ENCODE assay signal across 23 cellular contexts in the genomic region with DNA sequence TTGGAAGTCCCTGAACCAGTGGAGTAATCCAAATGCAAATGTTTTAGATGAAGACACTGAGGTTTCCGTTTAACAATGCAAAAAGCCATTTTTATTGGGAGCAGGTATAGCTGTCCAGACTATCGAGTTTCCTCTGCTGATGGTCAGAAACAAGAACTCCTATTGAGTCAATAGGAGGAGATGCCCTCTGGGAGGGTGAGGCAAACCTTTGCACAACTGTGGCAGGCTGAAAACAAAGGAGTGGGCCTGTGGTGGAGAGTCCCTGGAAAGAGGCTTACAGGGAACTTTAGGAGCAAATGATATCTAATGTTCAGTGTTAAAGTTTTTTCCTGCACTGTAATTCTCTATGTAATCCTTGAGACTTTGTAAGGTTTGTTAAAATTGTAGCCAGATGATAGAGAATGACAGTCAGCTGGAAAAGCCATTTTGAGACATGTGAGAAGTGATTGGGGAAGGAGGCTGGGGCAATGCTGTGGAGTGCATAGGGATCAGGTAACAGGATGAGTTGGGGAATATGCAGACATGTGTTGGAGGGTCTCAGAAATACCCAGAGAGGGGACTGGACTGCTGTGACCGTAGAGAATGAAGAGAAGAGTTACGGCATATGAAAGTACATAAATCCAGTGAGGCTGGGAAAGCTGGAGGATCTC. TPM values are rescaled to one million over a fixed set of nuclear protein-coding genes. Genes with fewer than 3 reads are reported as not detected.
DNase-seq lines count a peak whose midpoint lies in the region; ATAC-seq, FAIRE-seq and TF ChIP-seq lines count a peak whose summit lies in the region.
"Had no signal": no experiment of that assay in that cellular context is flagged by ENCODE, and none has a peak within 500 bp of the region (broad histone marks: within the 10 kb centered on the region; RNA-seq: fewer than 3 reads in every experiment).

No MANE protein-coding gene starts in this region.

- no peak for TF ChIP-seq CTCF in HepG2 (CRISPR knock-in tag; IDR thresholded peaks at IDR 0.05)
- no peak for TF ChIP-seq CTCF in right lobe of liver (IDR thresholded peaks at IDR 0.05)
- no peak for TF ChIP-seq CTCF in nephron progenitor cell (IDR thresholded peaks at IDR 0.05)
- TF ChIP-seq CTCF in CD8-positive, alpha-beta T cell (IDR thresholded peaks at IDR 0.05): no peak

- H3K4me3 Mint-ChIP-seq in T-helper 17 cell (no peak overlapping the region), nephron progenitor cell (no peak overlapping the region)
- no peak overlapping the region for H3K4me3 Mint-ChIP-seq in CD8-positive, alpha-beta T cell
- no peak overlapping the region for H3K4me3 Mint-ChIP-seq in activated CD4-positive, alpha-beta T cell treated with anti-CD3 and anti-CD28 coated beads, Interleukin-2, amount 10 ng/mL, durations not matched to agents 7 days and 5 days
- no peak overlapping the region for H3K4me3 Mint-ChIP-seq in activated naive CD4-positive, alpha-beta T cell treated with anti-CD3 and anti-CD28 coated beads for 36 hours
- H3K4me3 Mint-ChIP-seq: CD8-positive, alpha-beta memory T cell; HFFc6 had no signal

- CTCF ChIA-PET in HepG2 (lab: Yijun Ruan, JAX; ENCODE audit: low intra/inter-chr PET ratio, low total read pairs): no interaction called here
- CTCF ChIA-PET in CD8-positive, alpha-beta T cell (lab: Charles Lee): interaction anchor here (1.0 to 1.3 kb wide), 2 partner anchors 13 to 18 kb away, joined by 3 to 4 read pairs; no protein-coding TSS in a partner anchor
- CTCF ChIA-PET in activated CD4-positive, alpha-beta T cell treated with anti-CD3 and anti-CD28 coated beads, Interleukin-2, amount 10 ng/mL, durations not matched to agents 7 days and 5 days (lab: Charles Lee): interaction anchor here (1.4 kb wide), 1 partner anchor 13 kb away, joined by 3 read pairs; no protein-coding TSS in a partner anchor
- CTCF ChIA-PET in activated naive CD4-positive, alpha-beta T cell treated with anti-CD3 and anti-CD28 coated beads for 36 hours (lab: Charles Lee): no interaction called here

- intact Hi-C loops in HepG2 (cut with micrococcal nuclease; ENCODE audit: unreplicated experiment): no loop called here
- intact Hi-C loops in right lobe of liver (cut with DNase I): no loop called here
- intact Hi-C loops in CD8-positive, alpha-beta T cell (cut with DNase I, micrococcal nuclease): no loop called here
- intact Hi-C loops in activated naive CD4-positive, alpha-beta T cell treated with anti-CD3 and anti-CD28 coated beads for 36 hours (cut with micrococcal nuclease): no loop called here

- peak; percentile 84 for ATAC-seq in HepG2
- no peak for ATAC-seq in right lobe of liver
- no peak for ATAC-seq in T-helper 17 cell
- no peak for ATAC-seq in CD8-positive, alpha-beta T cell
- ATAC-seq in HG03175 (IDR thresholded peaks at IDR 0.05; ENCODE audit: unreplicated experiment): no peak
- ATAC-seq: A549 had no signal

- TF ChIP-seq POLR2A in HepG2 (IDR thresholded peaks at IDR 0.05; ENCODE audit: insufficient read depth in 1 of 2, low read depth in 2 of 2, low read length in 2 of 2) (no peak), right lobe of liver (IDR thresholded peaks at IDR 0.05) (no peak)

- H3K4me3 ChIP-seq in HepG2 (replicated peaks in 1 of 3; ENCODE audit: insufficient read depth in 1 of 3, low read depth in 2 of 3, low read length in 3 of 3) (no peak overlapping the region), right lobe of liver (no peak overlapping the region)
- no peak overlapping the region for H3K4me3 ChIP-seq in CD8-positive, alpha-beta T cell (ENCODE audit: low read depth, low read length)
- H3K4me3 ChIP-seq: A549, BLaER1 had no signal

- H3K9ac ChIP-seq in HepG2 (ENCODE audit: insufficient read depth, low read depth, low read length): no peak overlapping the region
- H3K9ac ChIP-seq: BLaER1, SK-N-SH had no signal

- TF ChIP-seq EP300 in HepG2 (IDR thresholded peaks at IDR 0.05; ENCODE audit: low read depth in 2 of 2, low read length in 2 of 2) (no peak), HepG2 (CRISPR knock-in tag; IDR thresholded peaks at IDR 0.05; ENCODE audit: borderline replicate concordance) (no peak; the same call in 1 of the 2 replicates)

- POLR2A ChIA-PET in HepG2 (lab: Yijun Ruan, JAX): interaction anchor here (1.1 to 1.4 kb wide), 2 partner anchors 12 to 37 kb away, joined by 3 read pairs; no protein-coding TSS in a partner anchor
- POLR2A ChIA-PET in CD8-positive, alpha-beta T cell (lab: Charles Lee): interaction anchor here (1.2 kb wide), 1 partner anchor 14 kb away, joined by 3 read pairs; no protein-coding TSS in a partner anchor
- POLR2A ChIA-PET in activated CD4-positive, alpha-beta T cell treated with anti-CD3 and anti-CD28 coated beads, Interleukin-2, amount 10 ng/mL, durations not matched to agents 7 days and 5 days (lab: Charles Lee): no interaction called here

- H2AFZ ChIP-seq in HepG2 (ENCODE audit: low read length): peak overlapping the region; percentile 77

- TF ChIP-seq RAD21 in HepG2 (CRISPR knock-in tag; IDR thresholded peaks at IDR 0.05): no peak

- H3K36me3 Mint-ChIP-seq in T-helper 17 cell (ENCODE audit: low read depth): no peaks in the 10 kb centered on the region
- H3K36me3 Mint-ChIP-seq in nephron progenitor cell (ENCODE audit: low read depth): peaks cover under 1% of the 10 kb centered on the region
- no peaks in the 10 kb centered on the region for H3K36me3 Mint-ChIP-seq in CD8-positive, alpha-beta T cell
- H3K36me3 Mint-ChIP-seq in activated CD4-positive, alpha-beta T cell treated with anti-CD3 and anti-CD28 coated beads, Interleukin-2, amount 10 ng/mL, durations not matched to agents 7 days and 5 days (ENCODE audit: low read depth): peaks cover 3% of the 10 kb centered on the region
- H3K36me3 Mint-ChIP-seq in activated naive CD4-positive, alpha-beta T cell treated with anti-CD3 and anti-CD28 coated beads for 36 hours (ENCODE audit: low read depth): no peaks in the 10 kb centered on the region

- no peak for DNase-seq in HepG2 (ENCODE audit: low spot score)
- no peak for DNase-seq in right lobe of liver
- DNase-seq in T-helper 17 cell: no peak
- DNase-seq in nephron progenitor cell: no peak
- no peak for DNase-seq in CD8-positive, alpha-beta T cell
- DNase-seq in activated CD4-positive, alpha-beta T cell treated with anti-CD3 and anti-CD28 coated beads, Interleukin-2, amount 10 ng/mL, durations not matched to agents 7 days and 5 days: no peak
- DNase-seq in activated naive CD4-positive, alpha-beta T cell treated with anti-CD3 and anti-CD28 coated beads for 36 hours: no peak
- DNase-seq: CD8-positive, alpha-beta memory T cell; DMS53; GOT3; HFFc6; KG1; NCI-H1417; NCI-H1930; NCI-H82; OCI-M1; SHP77; SK-N-SH had no signal

- H3K4me1 ChIP-seq in HepG2 (ENCODE audit: insufficient read depth, low read length) (peaks cover 27% of the 10 kb centered on the region), right lobe of liver (no peaks in the 10 kb centered on the region)
- no peaks in the 10 kb centered on the region for H3K4me1 ChIP-seq in CD8-positive, alpha-beta T cell (ENCODE audit: insufficient read depth, low read length)
- H3K4me1 ChIP-seq: A549, BLaER1 had no signal

- H3K36me3 ChIP-seq in HepG2 (replicated peaks in 1 of 2; ENCODE audit: control insufficient read depth in 1 of 2, insufficient read depth in 2 of 2, low read length in 2 of 2): no peaks in the 10 kb centered on the region
- H3K36me3 ChIP-seq in right lobe of liver: no peaks in the 10 kb centered on the region
- H3K36me3 ChIP-seq in CD8-positive, alpha-beta T cell (ENCODE audit: insufficient read depth, low read length): no peaks in the 10 kb centered on the region
- H3K36me3 ChIP-seq: BLaER1 had no signal

- in situ Hi-C loops in HepG2 (cut with HindIII; ENCODE audit: extremely low pct_ligation_motif_present, low pct_unique_long_range_greater_than_20kb): no loop called here

- no peaks in the 10 kb centered on the region for H3K27me3 Mint-ChIP-seq in T-helper 17 cell
- peaks cover 3% of the 10 kb centered on the region for H3K27me3 Mint-ChIP-seq in nephron progenitor cell (ENCODE audit: low read depth, poor library complexity)
- H3K27me3 Mint-ChIP-seq in CD8-positive, alpha-beta T cell (ENCODE audit: low read depth): no peaks in the 10 kb centered on the region
- H3K27me3 Mint-ChIP-seq in activated CD4-positive, alpha-beta T cell treated with anti-CD3 and anti-CD28 coated beads, Interleukin-2, amount 10 ng/mL, durations not matched to agents 7 days and 5 days: no peaks in the 10 kb centered on the region
- H3K27me3 Mint-ChIP-seq in activated naive CD4-positive, alpha-beta T cell treated with anti-CD3 and anti-CD28 coated beads for 36 hours (ENCODE audit: low read depth): no peaks in the 10 kb centered on the region

- peak overlapping the region; percentile 13 for H3K27ac ChIP-seq in HepG2 (ENCODE audit: extremely low read length, insufficient read depth, low read length)
- H3K27ac ChIP-seq in right lobe of liver: no peak overlapping the region
- no peak overlapping the region for H3K27ac ChIP-seq in CD8-positive, alpha-beta T cell (ENCODE audit: low read depth, low read length)
- H3K27ac ChIP-seq: A549, BLaER1 had no signal

- H3K4me1 Mint-ChIP-seq in T-helper 17 cell (peaks cover 8% of the 10 kb centered on the region), nephron progenitor cell (peaks cover 10% of the 10 kb centered on the region)
- H3K4me1 Mint-ChIP-seq in CD8-positive, alpha-beta T cell (ENCODE audit: low read depth): no peaks in the 10 kb centered on the region
- H3K4me1 Mint-ChIP-seq in activated CD4-positive, alpha-beta T cell treated with anti-CD3 and anti-CD28 coated beads, Interleukin-2, amount 10 ng/mL, durations not matched to agents 7 days and 5 days: no peaks in the 10 kb centered on the region
- H3K4me1 Mint-ChIP-seq in activated naive CD4-positive, alpha-beta T cell treated with anti-CD3 and anti-CD28 coated beads for 36 hours (ENCODE audit: low read depth): peaks cover 8% of the 10 kb centered on the region

- H3K27ac Mint-ChIP-seq in T-helper 17 cell (peak overlapping the region; percentile 21), nephron progenitor cell (peak overlapping the region; percentile 50)
- H3K27ac Mint-ChIP-seq in CD8-positive, alpha-beta T cell: no peak overlapping the region
- no peak overlapping the region for H3K27ac Mint-ChIP-seq in activated CD4-positive, alpha-beta T cell treated with anti-CD3 and anti-CD28 coated beads, Interleukin-2, amount 10 ng/mL, durations not matched to agents 7 days and 5 days
- H3K27ac Mint-ChIP-seq in activated naive CD4-positive, alpha-beta T cell treated with anti-CD3 and anti-CD28 coated beads for 36 hours: no peak overlapping the region
- H3K27ac Mint-ChIP-seq: HFFc6 had no signal

- H3K79me2 ChIP-seq in HepG2 (ENCODE audit: insufficient read depth, low read length): no peaks in the 10 kb centered on the region

- WGBS in HepG2 (ENCODE audit: low lambda C conversion rate): 57% methylated on average over 4 of the region's 4 CpGs
- 88% methylated on average over 4 of the region's 4 CpGs for WGBS in right lobe of liver (ENCODE audit: insufficient coverage, low coverage, low lambda C conversion rate, missing lambda C conversion rate)

- peak; percentile 56 for FAIRE-seq in HepG2 (lab: Jason Lieb, UNC)
- FAIRE-seq: A549, GM12891, GM19239 had no signal

- BruUV-seq in HepG2 (replicated peaks; lab: Mats Ljungman, UMichigan): no TSS peak

- H4K20me1 ChIP-seq in HepG2 (ENCODE audit: insufficient read depth, low read length): no peaks in the 10 kb centered on the region
- H4K20me1 ChIP-seq: BLaER1 had no signal

- peaks cover 7% of the 10 kb centered on the region for H3K9me3 Mint-ChIP-seq in nephron progenitor cell
- no peaks in the 10 kb centered on the region for H3K9me3 Mint-ChIP-seq in CD8-positive, alpha-beta T cell
- peaks cover 2% of the 10 kb centered on the region for H3K9me3 Mint-ChIP-seq in activated CD4-positive, alpha-beta T cell treated with anti-CD3 and anti-CD28 coated beads, Interleukin-2, amount 10 ng/mL, durations not matched to agents 7 days and 5 days
- H3K9me3 Mint-ChIP-seq in activated naive CD4-positive, alpha-beta T cell treated with anti-CD3 and anti-CD28 coated beads for 36 hours: no peaks in the 10 kb centered on the region
- H3K9me3 Mint-ChIP-seq: HFFc6 had no signal

- H3K9me3 ChIP-seq in HepG2 (ENCODE audit: low read length) (no peaks in the 10 kb centered on the region), right lobe of liver (no peaks in the 10 kb centered on the region), T-helper 17 cell (ENCODE audit: control insufficient read depth, low read length, poor library complexity, severe bottlenecking) (no peaks in the 10 kb centered on the region)
- H3K9me3 ChIP-seq in CD8-positive, alpha-beta T cell (ENCODE audit: low read length): no peaks in the 10 kb centered on the region
- H3K9me3 ChIP-seq: A549, BLaER1, SK-N-SH had no signal

- peak overlapping the region; percentile 41; the same call in 1 of the 2 replicates for H3K4me2 ChIP-seq in HepG2 (ENCODE audit: low read depth, low read length)
- H3K4me2 ChIP-seq: A549, BLaER1, SK-N-SH had no signal

- H3K27me3 ChIP-seq in HepG2 (ENCODE audit: control insufficient read depth in 1 of 2, insufficient read depth in 2 of 2, low read length in 2 of 2) (no peaks in the 10 kb centered on the region), right lobe of liver (no peaks in the 10 kb centered on the region)
- no peaks in the 10 kb centered on the region for H3K27me3 ChIP-seq in CD8-positive, alpha-beta T cell (ENCODE audit: insufficient read depth, low read length)
- H3K27me3 ChIP-seq: BLaER1 had no signal

RNA-seq across cellular contexts. Expression of a gene that starts 15.1 kb away (rescaled TPM):
- total RNA-seq in HepG2 (2016; rRNA removed; fragmentation: Illumina TruSeq; extraction: Trizol): 243 and 362 TPM in 2 replicates
- total RNA-seq in HepG2 (2016; cell fraction: cytosol; rRNA removed; fragmentation: Illumina TruSeq; extraction: Trizol; ENCODE audit: low read depth): 33.1 and 38.2 TPM in 2 replicates
- total RNA-seq in HepG2 (2016; cell fraction: insoluble cytoplasmic fraction; rRNA removed; fragmentation: Illumina TruSeq; extraction: Trizol): 236 and 353 TPM in 2 replicates
- total RNA-seq in HepG2 (2016; cell fraction: membrane; rRNA removed; fragmentation: Illumina TruSeq; extraction: Trizol): 84.2 and 89.8 TPM in 2 replicates
- total RNA-seq in HepG2 (2016; cell fraction: nucleus; rRNA removed; fragmentation: Illumina TruSeq; extraction: Trizol): 261 and 283 TPM in 2 replicates
- polyA plus RNA-seq in HepG2 (2011; rRNA removed): 355 and 476 TPM in 2 replicates
- polyA plus RNA-seq in HepG2 (2011; cell fraction: cytosol; rRNA removed): 199 and 296 TPM in 2 replicates
- polyA plus RNA-seq in HepG2 (2011; cell fraction: nucleus; rRNA removed): 364 and 369 TPM in 2 replicates
- 244 and 400 TPM in 2 replicates for polyA plus RNA-seq in HepG2 (2012)
- 6.9 and 8.0 TPM in 2 replicates for polyA plus RNA-seq in HepG2 (2016; cell fraction: cytosol; fragmentation: Illumina TruSeq; extraction: Trizol; ENCODE audit: low read depth)
- polyA plus RNA-seq in HepG2 (2016; cell fraction: insoluble cytoplasmic fraction; fragmentation: Illumina TruSeq; extraction: Trizol; ENCODE audit: low read depth): 247 and 266 TPM in 2 replicates
- 32.1 and 33.7 TPM in 2 replicates for polyA plus RNA-seq in HepG2 (2016; cell fraction: membrane; fragmentation: Illumina TruSeq; extraction: Trizol; ENCODE audit: low read depth)
- 219 and 231 TPM in 2 replicates for polyA plus RNA-seq in HepG2 (2016; cell fraction: nucleus; fragmentation: Illumina TruSeq; extraction: Trizol; ENCODE audit: insufficient read depth, low read depth)
- polyA minus RNA-seq in HepG2 (2011; rRNA and poly(A)+ RNA removed; ENCODE audit: low replicate concordance): 36.9 and 556 TPM in 2 replicates
- 400 and 421 TPM in 2 replicates for polyA minus RNA-seq in HepG2 (2011; cell fraction: cytosol; rRNA and poly(A)+ RNA removed)
- polyA minus RNA-seq in HepG2 (2011; cell fraction: nucleus; rRNA and poly(A)+ RNA removed): 1,279 and 1,350 TPM in 2 replicates
- total RNA-seq in right lobe of liver: 10 to 100 TPM; 28.3 to 55.7 (median 36.7) TPM
- 100 to 1,000 TPM; 292 to 348 TPM for total RNA-seq in T-helper 17 cell
- total RNA-seq in CD8-positive, alpha-beta T cell: 100 to 1,000 TPM; 224 to 240 TPM
- total RNA-seq in activated CD4-positive, alpha-beta T cell treated with anti-CD3 and anti-CD28 coated beads, Interleukin-2, amount 10 ng/mL, durations not matched to agents 7 days and 5 days: 10 to 100 TPM; 93.8 to 99.6 TPM
- 10 to 100 TPM; 65.8 to 65.9 TPM for total RNA-seq in activated naive CD4-positive, alpha-beta T cell treated with anti-CD3 and anti-CD28 coated beads for 36 hours

Comparison
In these comparisons a context has a peak if more than half of its experiments do, and no peak if none do; other contexts are left out.
1. H3K27ac Mint-ChIP-seq: peak in T-helper 17 cell (single experiment) and nephron progenitor cell (single experiment); none in CD8-positive, alpha-beta T cell (single experiment), activated CD4-positive, alpha-beta T cell treated with anti-CD3 and anti-CD28 coated beads, Interleukin-2, amount 10 ng/mL, durations not matched to agents 7 days and 5 days (single experiment) and activated naive CD4-positive, alpha-beta T cell treated with anti-CD3 and anti-CD28 coated beads for 36 hours (single experiment).
2. CTCF ChIA-PET loops: an anchor here in CD8-positive, alpha-beta T cell (1.0 to 1.3 kb wide) and activated CD4-positive, alpha-beta T cell treated with anti-CD3 and anti-CD28 coated beads, Interleukin-2, amount 10 ng/mL, durations not matched to agents 7 days and 5 days (1.4 kb wide); none called in HepG2 and activated naive CD4-positive, alpha-beta T cell treated with anti-CD3 and anti-CD28 coated beads for 36 hours.